Comparison of ENCODE assay signal across 8 cellular contexts in the genomic region with DNA sequence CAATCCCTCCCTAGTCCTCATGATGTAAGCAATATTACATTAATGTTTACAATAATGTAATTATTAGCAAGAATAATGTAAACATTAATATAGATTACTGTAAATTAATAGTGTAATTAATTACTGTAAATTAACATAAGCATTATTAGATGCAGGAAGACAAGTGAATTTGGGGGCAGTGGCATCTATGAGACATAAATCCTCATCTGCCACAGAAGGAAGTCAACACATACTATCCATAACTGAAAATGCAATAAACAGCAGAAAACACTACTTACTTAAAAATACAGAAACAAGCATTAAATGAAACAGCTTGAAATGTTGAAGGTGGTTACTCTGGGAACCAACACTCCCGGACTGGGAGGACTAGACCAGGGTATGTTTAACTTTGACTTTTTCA. TPM values are rescaled to one million over a fixed set of nuclear protein-coding genes. Genes with fewer than 3 reads are reported as not detected.
DNase-seq lines count a peak whose midpoint lies in the region; TF ChIP-seq lines count a peak whose summit lies in the region.

No MANE protein-coding gene starts in this region.

- H3K9ac ChIP-seq in SU-DHL-6 (ENCODE audit: low read length) (peak overlapping the region; percentile 70), skeletal muscle satellite cell (ENCODE audit: low read depth, low read length) (peak overlapping the region; percentile 97)

- DNase-seq in HAP-1 (ENCODE audit: low spot score in 2 of 2) (no peak), fibroblast of the aortic adventitia (ENCODE audit: low read depth) (no peak), T1000 (lab: John Stamatoyannopoulos, UW) (no peak), NCI-H2107 treated with DMSO at 0.1 percent for 48 hours (lab: John Stamatoyannopoulos, UW; ENCODE audit: unreplicated experiment) (no peak)
- no peak for DNase-seq in stimulated activated CD4-positive, alpha-beta T cell treated with anti-CD3 and anti-CD28 coated beads, Interleukin-1b, Interleukin-23, amount 100 ng/mL, for 48 hours
- no peak for DNase-seq in NK-92 treated with Interleukin-12 subunit alpha and Interleukin-12 subunit beta, amount 100 ng/mL, for 24 hours (lab: John Stamatoyannopoulos, UW)

- H3F3A ChIP-seq in SU-DHL-6 (ENCODE audit: insufficient read depth) = no peaks in the 10 kb centered on the region

- TF ChIP-seq CTCF in SU-DHL-6 (IDR thresholded peaks at IDR 0.05; ENCODE audit: insufficient read depth, low read length, poor library complexity, severe bottlenecking) = no peak
- TF ChIP-seq CTCF in fibroblast of the aortic adventitia (IDR thresholded peaks at IDR 0.05; ENCODE audit: insufficient read depth, low read length) = no peak

- peak overlapping the region; percentile 57 for H3K27ac ChIP-seq in SU-DHL-6 (ENCODE audit: low read depth, low read length)

- H3K4me1 ChIP-seq in HAP-1 (peaks cover 12% of the 10 kb centered on the region), skeletal muscle satellite cell (ENCODE audit: control insufficient read depth, insufficient read depth, low read length) (peaks cover 17% of the 10 kb centered on the region)

- H3K4me2 ChIP-seq in SU-DHL-6 (ENCODE audit: low read depth, low read length, poor library complexity, severe bottlenecking) (peak overlapping the region; percentile 76), skeletal muscle satellite cell (ENCODE audit: low read length) (peak overlapping the region; percentile 97)

- H3K36me3 ChIP-seq in HAP-1 (replicated peaks) (no peaks in the 10 kb centered on the region), SU-DHL-6 (ENCODE audit: low read length) (no peaks in the 10 kb centered on the region), skeletal muscle satellite cell (ENCODE audit: insufficient read depth, low read length) (peaks cover 10% of the 10 kb centered on the region)

- peak overlapping the region; percentile 83 for H2AFZ ChIP-seq in SU-DHL-6 (ENCODE audit: low read depth, low read length, severe bottlenecking)

- H3K4me3 ChIP-seq in HAP-1 = peak overlapping the region; percentile 84
- H3K4me3 ChIP-seq in SU-DHL-6 (ENCODE audit: insufficient read depth, low read length, poor library complexity, severe bottlenecking) = peak overlapping the region; percentile 73
- peak overlapping the region; percentile 86 for H3K4me3 ChIP-seq in fibroblast of the aortic adventitia (ENCODE audit: low read depth, low read length)
- peak overlapping the region; percentile 96 for H3K4me3 ChIP-seq in skeletal muscle satellite cell (ENCODE audit: low read length)

- H3K27me3 ChIP-seq in HAP-1 (ENCODE audit: low read depth) = no peaks in the 10 kb centered on the region
- H3K27me3 ChIP-seq in SU-DHL-6 (ENCODE audit: low read length) = no peaks in the 10 kb centered on the region
- H3K27me3 ChIP-seq in skeletal muscle satellite cell (ENCODE audit: control insufficient read depth, insufficient read depth, low read length) = no peaks in the 10 kb centered on the region

- in situ Hi-C loops in HAP-1 (cut with MboI; ENCODE audit: low sequenced_read_pairs) = no loop called here

- no peaks in the 10 kb centered on the region for H4K20me1 ChIP-seq in SU-DHL-6 (ENCODE audit: low read depth, low read length)

- H3K9me2 ChIP-seq in SU-DHL-6 (replicated peaks; ENCODE audit: insufficient read depth, low read length) = no peaks in the 10 kb centered on the region

- no peaks in the 10 kb centered on the region for H3K79me2 ChIP-seq in SU-DHL-6 (ENCODE audit: insufficient read depth, low read length)

- no peaks in the 10 kb centered on the region for H3K9me3 ChIP-seq in HAP-1
- no peaks in the 10 kb centered on the region for H3K9me3 ChIP-seq in SU-DHL-6 (ENCODE audit: insufficient read depth, low read length)
- no peaks in the 10 kb centered on the region for H3K9me3 ChIP-seq in skeletal muscle satellite cell (replicated peaks; ENCODE audit: low read length)

RNA-seq across cellular contexts. Expression of a gene that starts 0.7 kb away (rescaled TPM):
- 52.9 and 56.6 TPM in 2 replicates for total RNA-seq in fibroblast of the aortic adventitia (ENCODE audit: low replicate concordance)
- 33.0 and 33.4 TPM in 2 replicates for total RNA-seq in skeletal muscle satellite cell (2012; rRNA removed)

RNA-seq across cellular contexts. Expression of a gene that starts 17.1 kb away (rescaled TPM):
- total RNA-seq in fibroblast of the aortic adventitia (ENCODE audit: low replicate concordance) = 0.72 TPM in 1 of 2 replicates, not detected in the other
- total RNA-seq in skeletal muscle satellite cell (2012; rRNA removed) = 0.22 and 0.51 TPM in 2 replicates

RNA-seq across cellular contexts. Expression of a gene that starts 52.5 kb away (rescaled TPM):
- not detected in 2 replicates for total RNA-seq in fibroblast of the aortic adventitia (ENCODE audit: low replicate concordance)
- total RNA-seq in skeletal muscle satellite cell (2012; rRNA removed) = not detected in 2 replicates
